ENCODE assay signal across 18 cellular contexts in the genomic region with DNA sequence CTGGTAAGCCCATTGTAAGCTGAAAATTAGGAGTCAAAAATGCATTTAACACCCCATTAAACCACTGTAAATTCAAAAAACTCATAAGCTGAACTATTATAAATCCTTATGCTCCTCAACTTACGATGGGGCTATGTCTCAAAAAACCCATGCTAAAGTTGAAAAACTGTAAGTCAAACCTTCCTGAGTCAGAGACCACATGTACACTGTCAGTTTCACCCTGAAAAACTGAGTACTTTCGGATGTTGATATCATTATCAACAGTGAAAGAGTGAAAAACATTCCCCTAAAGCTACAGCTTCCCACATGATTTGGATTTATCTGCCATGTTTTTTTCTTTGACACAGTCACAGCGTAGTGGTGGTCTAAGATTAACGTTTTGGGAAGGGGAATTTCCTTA.
"Had no signal": no experiment of that assay in that cellular context is flagged by ENCODE, and none has a peak within 500 bp of the region (broad histone marks: within the 10 kb centered on the region; RNA-seq: fewer than 3 reads in every experiment).

No MANE protein-coding gene starts in this region.

- H2AFZ ChIP-seq: parathyroid adenoma had no signal

- H3K4me1 ChIP-seq: esophagus squamous epithelium, parathyroid adenoma, suprapubic skin had no signal

- ATAC-seq: natural killer cell had no signal

- H3K27ac ChIP-seq: brain microvascular endothelial cell, esophagus squamous epithelium, neutrophil, parathyroid adenoma, suprapubic skin had no signal

- H3K4me3 ChIP-seq: esophagus squamous epithelium, suprapubic skin had no signal

- H3K36me3 ChIP-seq: esophagus squamous epithelium, neutrophil, suprapubic skin had no signal

- H3K9me3 ChIP-seq: esophagus squamous epithelium, neutrophil, suprapubic skin had no signal

- H3K27me3 ChIP-seq: brain microvascular endothelial cell, esophagus squamous epithelium, neutrophil, suprapubic skin had no signal

- DNase-seq: activated CD4-positive, alpha-beta T cell treated with anti-CD3 and anti-CD28 coated beads, Interleukin-2, amount 50 U/mL, for 4 hours; activated CD4-positive, CD25-positive, alpha-beta regulatory T cell; activated naive CD4-positive, alpha-beta T cell treated with anti-CD3 and anti-CD28 coated beads, Interleukin-2, amount 10 ng/mL, durations not matched to agents 7 days and 5 days; amygdala; brain microvascular endothelial cell; cerebellar nuclear complex; effector CD8-positive, alpha-beta T cell; esophagus squamous epithelium; glutamatergic neuron; natural killer cell; retina; stimulated activated CD4-positive, alpha-beta T cell treated with anti-CD3 and anti-CD28 coated beads, Interleukin-4, amount 100 ng/mL, for 24 hours; stimulated activated naive CD4-positive, alpha-beta T cell treated with Interleukin-2 at 50 U/mL for 16 hours; trophoblast cell had no signal

- FAIRE-seq: TTC549 had no signal
